8 cellular contexts compared by ENCODE assay signal in the genomic region with DNA sequence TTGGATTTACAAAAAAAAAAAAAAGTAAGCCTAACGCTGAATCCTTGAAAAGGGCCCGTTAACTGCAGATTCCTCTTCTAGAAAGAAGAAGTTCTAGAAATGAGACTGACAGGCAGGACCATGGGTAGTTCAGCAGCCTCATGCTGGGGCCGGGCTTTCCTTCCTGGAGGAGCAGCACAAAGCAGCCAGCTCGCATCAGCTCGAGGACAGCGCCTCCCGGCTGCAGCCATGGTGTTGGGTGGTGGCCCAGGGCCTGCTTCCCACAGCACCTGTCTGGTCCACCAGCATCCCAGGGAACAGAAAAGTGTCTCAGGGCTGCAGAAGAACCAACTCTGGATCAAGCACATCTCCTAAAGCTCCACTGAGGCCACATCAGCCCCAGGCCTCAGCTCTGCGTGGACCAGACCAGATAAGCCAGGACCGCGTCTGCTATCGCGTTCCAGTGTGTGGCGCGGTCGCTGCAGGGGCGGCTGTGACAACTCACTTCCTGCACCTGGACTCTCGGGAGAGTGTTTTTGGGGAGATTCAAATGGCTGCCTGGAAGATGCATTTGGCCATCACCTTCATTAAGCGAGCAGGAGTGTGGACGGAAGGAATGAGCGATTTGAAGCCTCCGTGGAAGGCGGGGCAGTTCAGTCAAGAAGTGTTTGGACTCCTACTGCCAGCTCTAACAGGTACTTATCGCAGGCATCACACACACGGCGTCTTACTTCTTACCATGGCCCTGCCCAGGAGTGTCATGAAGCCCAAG. TPM values are rescaled to one million over a fixed set of nuclear protein-coding genes. Genes with fewer than 3 reads are reported as not detected.
DNase-seq lines count a peak whose midpoint lies in the region; ATAC-seq and TF ChIP-seq lines count a peak whose summit lies in the region.

No MANE protein-coding gene starts in this region.

- no peak overlapping the region for H2AFZ ChIP-seq in OCI-LY7 (ENCODE audit: low read length)

- peak overlapping the region; percentile 80 for H3K4me3 Mint-ChIP-seq in central memory CD8-positive, alpha-beta T cell
- H3K4me3 Mint-ChIP-seq in naive thymus-derived CD4-positive, alpha-beta T cell = peak overlapping the region; percentile 83 to 95 (median 88)

- H3K4me3 ChIP-seq in OCI-LY7 (ENCODE audit: low read depth, low read length, poor library complexity, severe bottlenecking) = no peak overlapping the region
- peak overlapping the region; percentile 57 for H3K4me3 ChIP-seq in naive thymus-derived CD4-positive, alpha-beta T cell (ENCODE audit: low read length)

- H3K9me3 Mint-ChIP-seq in central memory CD8-positive, alpha-beta T cell = no peaks in the 10 kb centered on the region
- H3K9me3 Mint-ChIP-seq in naive thymus-derived CD4-positive, alpha-beta T cell = no peaks in the 10 kb centered on the region

- no peaks in the 10 kb centered on the region for H3K9me3 ChIP-seq in OCI-LY7 (ENCODE audit: low read length)
- H3K9me3 ChIP-seq in naive thymus-derived CD4-positive, alpha-beta T cell (ENCODE audit: control insufficient read depth in 2 of 3, low read length in 3 of 3) = no peaks in the 10 kb centered on the region

- peak overlapping the region; percentile 87 for H3K4me2 ChIP-seq in OCI-LY7 (ENCODE audit: low read length)

- H3K9me2 ChIP-seq in OCI-LY7 (ENCODE audit: insufficient read depth, low read length) = no peaks in the 10 kb centered on the region

- peaks cover 46% of the 10 kb centered on the region; the same call in 1 of the 2 replicates for H3K79me2 ChIP-seq in OCI-LY7 (ENCODE audit: insufficient read depth, low read depth, low read length)

- H3K27ac Mint-ChIP-seq in central memory CD8-positive, alpha-beta T cell (ENCODE audit: low read depth) = peak overlapping the region; percentile 94
- peak overlapping the region; percentile 90 to 100 (median 98) for H3K27ac Mint-ChIP-seq in naive thymus-derived CD4-positive, alpha-beta T cell

- no peaks in the 10 kb centered on the region for H3K27me3 Mint-ChIP-seq in central memory CD8-positive, alpha-beta T cell
- no peaks in the 10 kb centered on the region for H3K27me3 Mint-ChIP-seq in naive thymus-derived CD4-positive, alpha-beta T cell

- no peaks in the 10 kb centered on the region for H4K20me1 ChIP-seq in OCI-LY7 (ENCODE audit: insufficient read depth, low read length)

- peaks cover 86% of the 10 kb centered on the region for H3K36me3 Mint-ChIP-seq in central memory CD8-positive, alpha-beta T cell (ENCODE audit: insufficient read depth)
- peaks cover 7 to 64% (median 39%) of the 10 kb centered on the region in 5 donors for H3K36me3 Mint-ChIP-seq in naive thymus-derived CD4-positive, alpha-beta T cell

- peak overlapping the region; percentile 89 for H3K27ac ChIP-seq in OCI-LY7 (ENCODE audit: low read depth, low read length, poor library complexity, severe bottlenecking)
- peak overlapping the region; percentile 82 for H3K27ac ChIP-seq in naive thymus-derived CD4-positive, alpha-beta T cell (ENCODE audit: low read depth, low read length)

- H3K27me3 ChIP-seq in naive thymus-derived CD4-positive, alpha-beta T cell (ENCODE audit: control insufficient read depth in 2 of 2, insufficient read depth in 2 of 2, low read length in 2 of 2) = no peaks in the 10 kb centered on the region

- peaks cover 85% of the 10 kb centered on the region for H3K36me3 ChIP-seq in OCI-LY7 (ENCODE audit: insufficient read depth, low read length)
- peaks cover 12 to 32% (median 25%) of the 10 kb centered on the region in 3 experiments for H3K36me3 ChIP-seq in naive thymus-derived CD4-positive, alpha-beta T cell (ENCODE audit: control insufficient read depth in 2 of 3, insufficient read depth in 3 of 3, low read length in 3 of 3)

- intact Hi-C loops in OCI-LY7 (cut with micrococcal nuclease; ENCODE audit: unreplicated experiment) = no loop called here
- intact Hi-C loops in naive thymus-derived CD4-positive, alpha-beta T cell (cut with micrococcal nuclease) = loop anchor here in 1 of 2 donors (2.0 kb wide), 1 partner anchor 43 kb away; no protein-coding TSS in a partner anchor

- TF ChIP-seq CTCF in OCI-LY7 (conservative IDR thresholded peaks at IDR 0.05; ENCODE audit: low read length) = peak; percentile 58

- POLR2A ChIA-PET in OCI-LY7 (lab: Charles Lee) = no interaction called here
- POLR2A ChIA-PET in naive thymus-derived CD4-positive, alpha-beta T cell (lab: Charles Lee) = interaction anchor here (1.0 to 47.8 kb wide), 12 partner anchors 9 to 148 kb away, joined by 3 to 1512 read pairs (median 6); a partner anchor contains a TSS

- peaks cover 86% of the 10 kb centered on the region for H3K4me1 Mint-ChIP-seq in central memory CD8-positive, alpha-beta T cell
- peaks cover 78 to 100% (median 95%) of the 10 kb centered on the region in 7 donors for H3K4me1 Mint-ChIP-seq in naive thymus-derived CD4-positive, alpha-beta T cell

- CTCF ChIA-PET in OCI-LY7 (lab: Charles Lee; ENCODE audit: unreplicated experiment) = interaction anchor here (0.6 kb wide), 1 partner anchor 535 kb away, joined by 3 read pairs; no protein-coding TSS in a partner anchor
- CTCF ChIA-PET in naive thymus-derived CD4-positive, alpha-beta T cell (lab: Charles Lee) = interaction anchor here (0.8 to 3.7 kb wide), 9 partner anchors 19 to 136 kb away, joined by 3 to 31 read pairs (median 5); a partner anchor contains a TSS

- BruUV-seq in OCI-LY7 (replicated peaks; lab: Mats Ljungman, UMichigan) = no TSS peak

- DNase-seq in ELF-1 (ENCODE audit: low read depth, low spot score) = peak; percentile 67
- DNase-seq in OCI-LY7 (ENCODE audit: low spot score) = peak; percentile 45
- DNase-seq in central memory CD8-positive, alpha-beta T cell (ENCODE audit: low spot score in 2 of 2) = no peak
- DNase-seq in naive thymus-derived CD4-positive, alpha-beta T cell = peak in 3 of 9 donors; percentile 40 to 50 (median 42)
- no peak for DNase-seq in ureter (ENCODE audit: low spot score)
- no peak for DNase-seq in HPDE6-E6E7 (ENCODE audit: extremely low spot score)

- H3K4me1 ChIP-seq in OCI-LY7 (ENCODE audit: insufficient read depth, low read length, poor library complexity, severe bottlenecking) = peaks cover 63% of the 10 kb centered on the region
- peaks cover 98 to 99% of the 10 kb centered on the region in 2 donors for H3K4me1 ChIP-seq in naive thymus-derived CD4-positive, alpha-beta T cell (ENCODE audit: control insufficient read depth in 2 of 2, insufficient read depth in 2 of 2, low read length in 2 of 2)

- ATAC-seq in central memory CD8-positive, alpha-beta T cell (replicated peaks; ENCODE audit: extremely low read depth, poor library complexity, severe bottlenecking) = no peak
- no peak for ATAC-seq in naive thymus-derived CD4-positive, alpha-beta T cell
- no peak for ATAC-seq in HG03095 (IDR thresholded peaks at IDR 0.05; ENCODE audit: unreplicated experiment)
- ATAC-seq in GM21423 (IDR thresholded peaks at IDR 0.05; ENCODE audit: unreplicated experiment) = no peak

RNA-seq across cellular contexts. Expression of a gene that starts 53.5 kb away (rescaled TPM):
- total RNA-seq in OCI-LY7 (2014; rRNA removed; shearing (Covaris generic)) = 112 and 133 TPM in 2 replicates
- total RNA-seq in OCI-LY7 (2022) (213 and 223 TPM in 2 replicates), ureter (810 TPM)
- 100 to 1,000 TPM; 650 to 900 (median 803) TPM for total RNA-seq in naive thymus-derived CD4-positive, alpha-beta T cell
- polyA plus RNA-seq in naive thymus-derived CD4-positive, alpha-beta T cell = 100 to 1,000 TPM in 1 of 2 donors, 10 to 100 TPM in 1; 95.5 to 501 TPM

Comparison
In these comparisons a context has a peak if more than half of its experiments do, and no peak if none do; other contexts are left out.
1. DNase-seq: peak in ELF-1 (single experiment) and OCI-LY7 (single experiment); none in central memory CD8-positive, alpha-beta T cell (0 of 2), ureter (single experiment) and HPDE6-E6E7 (single experiment).